In genomic region chr12:126033746-126034145, GRCh38 we compare ENCODE assay signal across 18 cellular contexts.
"Had no signal": no experiment of that assay in that cellular context is flagged by ENCODE, and none has a peak within 500 bp of the region (broad histone marks: within the 10 kb centered on the region; RNA-seq: fewer than 3 reads in every experiment).

No MANE protein-coding gene starts in this region.

- H3K36me3 ChIP-seq: left lung, uterus had no signal

- H3K27ac Mint-ChIP-seq: activated CD4-positive, alpha-beta T cell treated with anti-CD3 and anti-CD28 coated beads, Interleukin-2, amount 10 ng/mL, durations not matched to agents 24 days and 14 days; activated CD8-positive, alpha-beta T cell treated with anti-CD3 and anti-CD28 coated beads, Interleukin-2, amount 10 ng/mL, durations not matched to agents 7 days and 5 days; activated naive CD8-positive, alpha-beta T cell; activated T-cell treated with anti-CD3 and anti-CD28 coated beads, Interleukin-2, amount 50 U/mL, for 72 hours; brain; naive thymus-derived CD8-positive, alpha-beta T cell; stimulated activated effector memory CD8-positive, alpha-beta T cell treated with anti-CD3 and anti-CD28 coated beads, Interleukin-12 subunit alpha, Interleukin-12 subunit beta, amount 100 ng/mL, for 72 hours; WTC11 had no signal

- H3K9me3 Mint-ChIP-seq: activated CD4-positive, alpha-beta T cell treated with anti-CD3 and anti-CD28 coated beads, Interleukin-2, amount 10 ng/mL, durations not matched to agents 24 days and 14 days had no signal

- ATAC-seq: activated CD8-positive, alpha-beta T cell treated with anti-CD3 and anti-CD28 coated beads, Interleukin-2, amount 10 ng/mL, durations not matched to agents 7 days and 5 days; activated T-cell treated with anti-CD3 and anti-CD28 coated beads, Interleukin-2, amount 50 U/mL, for 72 hours; foreskin keratinocyte; left lung; naive thymus-derived CD8-positive, alpha-beta T cell; stimulated activated effector memory CD8-positive, alpha-beta T cell treated with anti-CD3 and anti-CD28 coated beads, Interleukin-12 subunit alpha, Interleukin-12 subunit beta, amount 100 ng/mL, for 72 hours; WTC11 had no signal

- H3K4me3 Mint-ChIP-seq: activated CD4-positive, alpha-beta T cell treated with anti-CD3 and anti-CD28 coated beads, Interleukin-2, amount 10 ng/mL, durations not matched to agents 24 days and 14 days; activated CD8-positive, alpha-beta T cell treated with anti-CD3 and anti-CD28 coated beads, Interleukin-2, amount 10 ng/mL, durations not matched to agents 7 days and 5 days; activated naive CD8-positive, alpha-beta T cell; activated T-cell treated with anti-CD3 and anti-CD28 coated beads, Interleukin-2, amount 50 U/mL, for 72 hours; brain; naive thymus-derived CD8-positive, alpha-beta T cell; stimulated activated effector memory CD8-positive, alpha-beta T cell treated with anti-CD3 and anti-CD28 coated beads, Interleukin-12 subunit alpha, Interleukin-12 subunit beta, amount 100 ng/mL, for 72 hours; WTC11 had no signal

- H3K27me3 ChIP-seq: foreskin keratinocyte, left lung, uterus had no signal

- H3K36me3 Mint-ChIP-seq: activated naive CD8-positive, alpha-beta T cell; brain; stimulated activated effector memory CD8-positive, alpha-beta T cell treated with anti-CD3 and anti-CD28 coated beads, Interleukin-12 subunit alpha, Interleukin-12 subunit beta, amount 100 ng/mL, for 72 hours had no signal

- DNase-seq: activated CD4-positive, alpha-beta T cell treated with anti-CD3 and anti-CD28 coated beads, Interleukin-2, amount 10 ng/mL, durations not matched to agents 24 days and 14 days; activated CD8-positive, alpha-beta memory T cell treated with anti-CD3 and anti-CD28 coated beads, Interleukin-2, amount 50 U/mL, for 48 hours; activated CD8-positive, alpha-beta T cell treated with anti-CD3 and anti-CD28 coated beads, Interleukin-2, amount 10 ng/mL, durations not matched to agents 7 days and 5 days; activated gamma-delta T cell treated with Interleukin-2 at 50 U/mL for 16 hours; activated T-cell treated with anti-CD3 and anti-CD28 coated beads, Interleukin-2, amount 50 U/mL, for 72 hours; amygdala; central memory CD4-positive, alpha-beta T cell; foreskin keratinocyte; left lung; naive thymus-derived CD8-positive, alpha-beta T cell; T-helper 2 cell; uterus had no signal

- H3K27ac ChIP-seq: coronary artery, foreskin keratinocyte, left lung, parathyroid adenoma, uterus had no signal

- H3K4me3 ChIP-seq: coronary artery, left lung, uterus had no signal

- H3K4me1 Mint-ChIP-seq: activated CD4-positive, alpha-beta T cell treated with anti-CD3 and anti-CD28 coated beads, Interleukin-2, amount 10 ng/mL, durations not matched to agents 24 days and 14 days; brain; naive thymus-derived CD8-positive, alpha-beta T cell; stimulated activated effector memory CD8-positive, alpha-beta T cell treated with anti-CD3 and anti-CD28 coated beads, Interleukin-12 subunit alpha, Interleukin-12 subunit beta, amount 100 ng/mL, for 72 hours; WTC11 had no signal

- H3K4me1 ChIP-seq: foreskin keratinocyte, left lung, parathyroid adenoma, uterus had no signal

- H3K27me3 Mint-ChIP-seq: activated CD4-positive, alpha-beta T cell treated with anti-CD3 and anti-CD28 coated beads, Interleukin-2, amount 10 ng/mL, durations not matched to agents 24 days and 14 days; activated naive CD8-positive, alpha-beta T cell had no signal

- H3K9me3 ChIP-seq: left lung, uterus had no signal
